32 cellular contexts compared by ENCODE assay signal in genomic region chr5:65184780-65185179, GRCh38.
A peak's percentile ranks its signal among the peaks of the same experiment; 100 is the strongest.
DNase-seq lines count a peak whose midpoint lies in the region; ATAC-seq, FAIRE-seq and TF ChIP-seq lines count a peak whose summit lies in the region.
"Had no signal": no experiment of that assay in that cellular context is flagged by ENCODE, and none has a peak within 500 bp of the region (broad histone marks: within the 10 kb centered on the region; RNA-seq: fewer than 3 reads in every experiment).

No MANE protein-coding gene starts in this region.

- intact Hi-C loops in left colon (cut with DNase I, micrococcal nuclease): no loop called here

- ATAC-seq in SK-N-SH treated with all-trans-retinoic acid at 6 μM for 48 hours (no peak), WTC11 (peak; percentile 69), left colon (peak; percentile 82), HG03354 (IDR thresholded peaks at IDR 0.05; ENCODE audit: poor library complexity, severe bottlenecking, unreplicated experiment) (no peak)
- ATAC-seq in activated naive CD4-positive, alpha-beta T cell treated with anti-CD3 and anti-CD28 coated beads, Interleukin-2, amount 50 U/mL, for 72 hours: no peak
- ATAC-seq: activated CD4-positive, alpha-beta T cell treated with anti-CD3 and anti-CD28 coated beads for 36 hours; activated CD8-positive, alpha-beta T cell treated with anti-CD3 and anti-CD28 coated beads, Interleukin-2, amount 10 ng/mL, durations not matched to agents 7 days and 5 days; activated naive CD8-positive, alpha-beta T cell treated with anti-CD3 and anti-CD28 coated beads, Interleukin-2, amount 50 U/mL, for 24 hours; sciatic nerve; stimulated activated memory B cell treated with anti-CD40 and anti-IgM and Interleukin-4, amounts not matched to agents 10 μg/mL and 1 μg/mL and 100 μg/mL, for 72 hours had no signal

- peak overlapping the region in 1 of 2 experiments; percentile 98; a peak in 2 of 4 replicates for H3K27ac ChIP-seq in SK-N-SH (ENCODE audit: low read depth in 2 of 2, low read length in 1 of 2)
- no peak overlapping the region for H3K27ac ChIP-seq in small intestine (ENCODE audit: low read depth in 1 of 2, low read length in 1 of 2)
- H3K27ac ChIP-seq: epithelial cell of prostate, SK-N-MC, suprapubic skin had no signal

- no peak overlapping the region for H3K4me2 ChIP-seq in SK-N-SH

- H3K4me3 Mint-ChIP-seq in WTC11: no peak overlapping the region
- H3K4me3 Mint-ChIP-seq: activated CD4-positive, alpha-beta T cell treated with anti-CD3 and anti-CD28 coated beads for 36 hours; activated CD8-positive, alpha-beta T cell treated with anti-CD3 and anti-CD28 coated beads, Interleukin-2, amount 10 ng/mL, durations not matched to agents 7 days and 5 days; activated naive CD8-positive, alpha-beta T cell treated with anti-CD3 and anti-CD28 coated beads, Interleukin-2, amount 50 U/mL, for 24 hours; CD14-positive monocyte; neural crest cell; stimulated activated memory B cell treated with anti-CD40 and anti-IgM and Interleukin-4, amounts not matched to agents 10 μg/mL and 1 μg/mL and 100 μg/mL, for 72 hours had no signal

- H3K36me3 Mint-ChIP-seq in WTC11: no peaks in the 10 kb centered on the region
- H3K36me3 Mint-ChIP-seq in activated naive CD4-positive, alpha-beta T cell treated with anti-CD3 and anti-CD28 coated beads, Interleukin-2, amount 50 U/mL, for 72 hours: peaks cover 0 to 6% of the 10 kb centered on the region in 2 donors
- H3K36me3 Mint-ChIP-seq: CD14-positive monocyte had no signal

- H3K9me3 ChIP-seq in SK-N-SH: no peaks in the 10 kb centered on the region
- H3K9me3 ChIP-seq in small intestine (ENCODE audit: control insufficient read depth, low read depth): no peaks in the 10 kb centered on the region
- H3K9me3 ChIP-seq: suprapubic skin had no signal

- TF ChIP-seq CTCF in SK-N-SH (IDR thresholded peaks at IDR 0.05) (no peak), WTC11 (IDR thresholded peaks at IDR 0.05) (no peak)

- 92% methylated on average over 5 of the region's 5 CpGs for WGBS in SK-N-SH (ENCODE audit: low lambda C conversion rate)
- 42 to 56% (median 50%) methylated on average over 5 of the region's 5 CpGs for WGBS in small intestine, 3 donors

- peaks cover 7% of the 10 kb centered on the region for H3K79me2 ChIP-seq in SK-N-SH (ENCODE audit: insufficient read depth)

- H3K9ac ChIP-seq in SK-N-SH: peak overlapping the region; percentile 26; the same call in 1 of the 2 replicates

- no peaks in the 10 kb centered on the region for H3K9me3 Mint-ChIP-seq in WTC11
- no peaks in the 10 kb centered on the region for H3K9me3 Mint-ChIP-seq in activated naive CD4-positive, alpha-beta T cell treated with anti-CD3 and anti-CD28 coated beads, Interleukin-2, amount 50 U/mL, for 72 hours
- H3K9me3 Mint-ChIP-seq: activated naive CD8-positive, alpha-beta T cell treated with anti-CD3 and anti-CD28 coated beads, Interleukin-2, amount 50 U/mL, for 24 hours; neural crest cell; stimulated activated memory B cell treated with anti-CD40 and anti-IgM and Interleukin-4, amounts not matched to agents 10 μg/mL and 1 μg/mL and 100 μg/mL, for 72 hours had no signal

- no peaks in the 10 kb centered on the region for H3K27me3 Mint-ChIP-seq in WTC11 (ENCODE audit: low read depth)
- H3K27me3 Mint-ChIP-seq: activated naive CD8-positive, alpha-beta T cell treated with anti-CD3 and anti-CD28 coated beads, Interleukin-2, amount 50 U/mL, for 24 hours; stimulated activated memory B cell treated with anti-CD40 and anti-IgM and Interleukin-4, amounts not matched to agents 10 μg/mL and 1 μg/mL and 100 μg/mL, for 72 hours had no signal

- H3K4me3 ChIP-seq in SK-N-SH (ENCODE audit: low read depth in 2 of 2, low read length in 1 of 2): no peak overlapping the region
- H3K4me3 ChIP-seq in small intestine (ENCODE audit: low read depth in 1 of 2, low read length in 2 of 2): no peak overlapping the region
- H3K4me3 ChIP-seq: lung, SK-N-MC, suprapubic skin had no signal

- H4K20me1 ChIP-seq in SK-N-SH (ENCODE audit: insufficient read depth): no peaks in the 10 kb centered on the region

- TF ChIP-seq EP300 in SK-N-SH (IDR thresholded peaks at IDR 0.05; ENCODE audit: borderline replicate concordance in 1 of 2, low read depth in 1 of 2, low read length in 1 of 2): no peak

- no peak for TF ChIP-seq RAD21 in SK-N-SH (IDR thresholded peaks at IDR 0.05; ENCODE audit: low read length)

- CTCF ChIA-PET in SK-N-SH (lab: Yijun Ruan, JAX) (no interaction called here), WTC11 (lab: Charles Lee) (interaction anchor here (1.2 to 1.5 kb wide), 2 partner anchors 82 to 297 kb away, joined by 3 to 4 read pairs; partner anchors contain the start of gene ADAMTS6)

- H3K4me1 ChIP-seq in SK-N-SH (ENCODE audit: control insufficient read depth in 1 of 2, insufficient read depth in 2 of 2, low read depth in 1 of 2, low read length in 1 of 2) (peaks cover 0 to 19% of the 10 kb centered on the region in 2 experiments; a peak in 3 of 4 replicates), small intestine (ENCODE audit: control insufficient read depth in 2 of 2, insufficient read depth in 1 of 2, low read depth in 1 of 2, low read length in 1 of 2) (no peaks in the 10 kb centered on the region)
- H3K4me1 ChIP-seq: suprapubic skin had no signal

- H3K36me3 ChIP-seq in SK-N-SH (replicated peaks in 1 of 2; ENCODE audit: control insufficient read depth in 1 of 2, insufficient read depth in 2 of 2, low read length in 1 of 2) (peaks cover 0 to 71% of the 10 kb centered on the region in 2 experiments), small intestine (ENCODE audit: control insufficient read depth in 2 of 2, insufficient read depth in 2 of 2, low read length in 2 of 2) (no peaks in the 10 kb centered on the region)
- H3K36me3 ChIP-seq: suprapubic skin had no signal

- H2AFZ ChIP-seq in SK-N-SH (ENCODE audit: low read depth): no peak overlapping the region

- no peaks in the 10 kb centered on the region for H3K9me2 ChIP-seq in SK-N-SH

- no peak for DNase-seq in SK-N-SH
- DNase-seq in WTC11 (ENCODE audit: low spot score): no peak
- no peak for DNase-seq in left colon
- peak; percentile 56 for DNase-seq in small intestine
- no peak for DNase-seq in cerebellar cortex (ENCODE audit: low spot score)
- no peak for DNase-seq in activated naive CD4-positive, alpha-beta T cell treated with anti-CD3 and anti-CD28 coated beads, Interleukin-2, amount 50 U/mL, for 72 hours (ENCODE audit: low spot score in 2 of 2)
- DNase-seq: 8988T; activated CD4-positive, alpha-beta T cell treated with anti-CD3 and anti-CD28 coated beads for 36 hours; activated CD8-positive, alpha-beta T cell treated with anti-CD3 and anti-CD28 coated beads, Interleukin-2, amount 10 ng/mL, durations not matched to agents 7 days and 5 days; activated gamma-delta T cell; activated naive CD8-positive, alpha-beta T cell treated with anti-CD3 and anti-CD28 coated beads, Interleukin-2, amount 50 U/mL, for 24 hours; activated T-cell treated with anti-CD3 and anti-CD28 coated beads for 4 hours; Calu3; effector CD8-positive, alpha-beta T cell; kidney; NCI-H1105 treated with DMSO at 0.1 percent for 48 hours; NCI-H2029; NCI-H345; posterior cingulate gyrus; stimulated activated CD4-positive, alpha-beta T cell treated with anti-CD3 and anti-CD28 coated beads, Interleukin-4, amount 100 ng/mL, for 24 hours had no signal

- H3K27ac Mint-ChIP-seq in WTC11: no peak overlapping the region
- no peak overlapping the region for H3K27ac Mint-ChIP-seq in activated naive CD4-positive, alpha-beta T cell treated with anti-CD3 and anti-CD28 coated beads, Interleukin-2, amount 50 U/mL, for 72 hours
- H3K27ac Mint-ChIP-seq: activated CD4-positive, alpha-beta T cell treated with anti-CD3 and anti-CD28 coated beads for 36 hours; activated CD8-positive, alpha-beta T cell treated with anti-CD3 and anti-CD28 coated beads, Interleukin-2, amount 10 ng/mL, durations not matched to agents 7 days and 5 days; activated naive CD8-positive, alpha-beta T cell treated with anti-CD3 and anti-CD28 coated beads, Interleukin-2, amount 50 U/mL, for 24 hours; CD14-positive monocyte; stimulated activated memory B cell treated with anti-CD40 and anti-IgM and Interleukin-4, amounts not matched to agents 10 μg/mL and 1 μg/mL and 100 μg/mL, for 72 hours had no signal

- POLR2A ChIA-PET in SK-N-SH (lab: Yijun Ruan, JAX): no interaction called here
- POLR2A ChIA-PET in WTC11 (lab: Charles Lee): no interaction called here

- FAIRE-seq in small intestine (lab: Jason Lieb, UNC): no peak
- FAIRE-seq: GM18507, kidney, urothelium cell line had no signal

- H3F3A ChIP-seq in SK-N-SH (replicated peaks; ENCODE audit: insufficient read depth): peaks cover 39% of the 10 kb centered on the region

- H3K27me3 ChIP-seq in SK-N-SH (ENCODE audit: insufficient read depth) (no peaks in the 10 kb centered on the region), small intestine (ENCODE audit: control insufficient read depth in 2 of 2, insufficient read depth in 2 of 2, low read length in 2 of 2) (no peaks in the 10 kb centered on the region)
- H3K27me3 ChIP-seq: suprapubic skin had no signal

- peaks cover 13% of the 10 kb centered on the region for H3K4me1 Mint-ChIP-seq in WTC11
- H3K4me1 Mint-ChIP-seq: CD14-positive monocyte; stimulated activated memory B cell treated with anti-CD40 and anti-IgM and Interleukin-4, amounts not matched to agents 10 μg/mL and 1 μg/mL and 100 μg/mL, for 72 hours had no signal

TF ChIP-seq in SK-N-SH, 30 proteins besides CTCF, POLR2A, EP300 and RAD21 (continues in another document):
- TF ChIP-seq TAF1 (IDR thresholded peaks at IDR 0.05; ENCODE audit: borderline replicate concordance, low read depth, low read length): no peak
- TF ChIP-seq RCOR1 (IDR thresholded peaks at IDR 0.05; ENCODE audit: low read length): no peak
- TF ChIP-seq NFIC (IDR thresholded peaks at IDR 0.05; ENCODE audit: borderline replicate concordance): no peak

TF ChIP-seq in SK-N-SH treated with all-trans-retinoic acid at 6 μM for 48 hours, 23 proteins besides CTCF, POLR2A, EP300 and RAD21:
- TF ChIP-seq ZFP30 (CRISPR knock-in tag; IDR thresholded peaks at IDR 0.05): no peak
TF ChIP-seq in SK-N-SH treated with all-trans-retinoic acid at 6 μM for 48 hours: peak in this region for 0.

Comparison
In these comparisons a context has a peak if more than half of its experiments do, and no peak if none do; other contexts are left out.
1. ATAC-seq: peak in WTC11 (single experiment) and left colon (single experiment); none in SK-N-SH treated with all-trans-retinoic acid at 6 μM for 48 hours (single experiment), HG03354 (single experiment) and activated naive CD4-positive, alpha-beta T cell treated with anti-CD3 and anti-CD28 coated beads, Interleukin-2, amount 50 U/mL, for 72 hours (0 of 2).